13 cellular contexts compared by ENCODE assay signal in genomic region chr2:42239811-42240210, GRCh38.
"Had no signal": no experiment of that assay in that cellular context is flagged by ENCODE, and none has a peak within 500 bp of the region (broad histone marks: within the 10 kb centered on the region; RNA-seq: fewer than 3 reads in every experiment).

No MANE protein-coding gene starts in this region.

- DNase-seq: activated CD4-positive, alpha-beta T cell treated with anti-CD3 and anti-CD28 coated beads for 48 hours; activated gamma-delta T cell treated with Interleukin-2 at 50 U/mL for 16 hours; esophagus squamous epithelium; foreskin melanocyte; head of caudate nucleus; ovary; stimulated activated CD4-positive, alpha-beta T cell treated with anti-CD3 and anti-CD28 coated beads, Interleukin-4, amount 100 ng/mL, for 4 hours; tibial artery; uterus had no signal

- H3K4me3 ChIP-seq: esophagus squamous epithelium, ovary, tibial artery, uterus had no signal

- H3K9me3 Mint-ChIP-seq: neural crest cell had no signal

- H3K36me3 ChIP-seq: esophagus squamous epithelium, ovary, tibial artery, uterus had no signal

- FAIRE-seq: astrocyte, colon had no signal

- H3K4me1 ChIP-seq: tibial artery, uterus had no signal

- ATAC-seq: left lobe of liver had no signal

- H3K4me3 Mint-ChIP-seq: neural crest cell had no signal

- H3K9me3 ChIP-seq: esophagus squamous epithelium, ovary, tibial artery, uterus had no signal

- H3K27me3 ChIP-seq: esophagus squamous epithelium, ovary, tibial artery, uterus had no signal

- H3K27ac ChIP-seq: esophagus squamous epithelium, ovary, tibial artery, uterus had no signal
